In the genomic region with DNA sequence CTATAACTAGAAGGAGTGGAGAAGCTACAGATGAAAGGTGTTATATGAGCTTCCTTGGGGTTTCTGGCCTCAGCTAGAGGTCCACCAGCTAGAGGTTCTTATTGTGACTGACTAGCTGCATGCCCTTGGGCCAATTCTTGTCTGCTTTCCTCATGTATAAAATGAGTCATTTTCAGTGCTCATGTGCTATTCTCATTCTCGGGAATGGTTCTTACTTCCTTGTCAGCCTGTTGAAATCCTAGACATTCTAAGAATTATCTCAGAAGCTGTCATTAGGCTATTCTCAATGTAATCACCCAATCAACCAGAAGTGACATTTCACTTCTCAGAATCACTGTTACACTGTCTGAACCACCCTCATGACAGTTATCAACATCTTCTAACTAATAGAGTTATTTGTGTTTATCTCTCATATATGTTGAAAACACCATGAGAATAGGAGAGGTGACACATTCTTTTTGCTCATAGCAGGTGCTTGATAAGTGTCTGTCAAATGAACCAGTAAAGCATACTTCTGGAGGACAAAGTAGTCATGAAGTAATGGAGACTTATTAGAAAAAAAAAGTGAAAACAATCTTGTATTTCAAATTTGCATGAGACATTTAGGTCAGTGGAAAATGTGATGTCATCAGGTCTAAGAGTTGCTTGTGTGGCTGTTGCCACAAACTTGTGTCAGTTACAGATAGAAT, we compare ENCODE assay signal across 7 cellular contexts.
A peak's percentile ranks its signal among the peaks of the same experiment; 100 is the strongest.
DNase-seq lines count a peak whose midpoint lies in the region; ATAC-seq, FAIRE-seq and TF ChIP-seq lines count a peak whose summit lies in the region.

No MANE protein-coding gene starts in this region.

- peak; percentile 20 for DNase-seq in GM12878 (ENCODE audit: low read depth, low spot score)
- DNase-seq in non-pigmented ciliary epithelial cell (ENCODE audit: low read depth): peak; percentile 64
- no peak for DNase-seq in mesendoderm
- DNase-seq in SKM-1 treated with dmso at 0.1 percent for 144 hours (lab: John Stamatoyannopoulos, UW; ENCODE audit: unreplicated experiment): no peak

- no peak overlapping the region for H2BK5ac ChIP-seq in mesendoderm (ENCODE audit: low read length)

- H3K27me3 ChIP-seq in GM12878 (replicated peaks in 1 of 2; ENCODE audit: control insufficient read depth in 2 of 2, insufficient read depth in 2 of 2, low read length in 1 of 2) (no peaks in the 10 kb centered on the region), mesendoderm (ENCODE audit: insufficient read depth, low read length, poor library complexity) (no peaks in the 10 kb centered on the region)

- H3K9ac ChIP-seq in GM12878 (ENCODE audit: control insufficient read depth, insufficient read depth, low read length): no peak overlapping the region
- no peak overlapping the region for H3K9ac ChIP-seq in mesendoderm (ENCODE audit: low read length)

- TF ChIP-seq RAD21 in Ishikawa (IDR thresholded peaks at IDR 0.05; ENCODE audit: low read depth) (no peak), GM12878 (IDR thresholded peaks at IDR 0.05; ENCODE audit: insufficient read depth, low read depth, low read length) (no peak)

- no peaks in the 10 kb centered on the region for H3K36me3 ChIP-seq in GM12878 (ENCODE audit: control insufficient read depth in 2 of 2, insufficient read depth in 2 of 2, low read length in 1 of 2)
- H3K36me3 ChIP-seq in mesendoderm (ENCODE audit: control insufficient read depth, insufficient read depth, low read length): no peaks in the 10 kb centered on the region

- CTCF ChIA-PET in GM12878 (lab: Yijun Ruan, JAX): interaction anchor here (0.9 kb wide), 1 partner anchor 8 kb away, joined by 3 read pairs; no protein-coding TSS in a partner anchor

- H3K4me3 ChIP-seq in GM12878 (no peak overlapping the region), mesendoderm (ENCODE audit: low read length) (no peak overlapping the region)

- H3K27ac ChIP-seq in GM12878 (ENCODE audit: control insufficient read depth, insufficient read depth) (no peak overlapping the region), mesendoderm (ENCODE audit: low read depth, low read length) (no peak overlapping the region)

- H4K8ac ChIP-seq in mesendoderm (ENCODE audit: low read depth, low read length): no peak overlapping the region

- H2AFZ ChIP-seq in GM12878 (ENCODE audit: control insufficient read depth, low read depth, low read length): no peak overlapping the region

- no peak for TF ChIP-seq CTCF in GM12878 (IDR thresholded peaks at IDR 0.05 in 2 of 3, conservative IDR thresholded peaks at IDR 0.05 in 1 of 3; ENCODE audit: control insufficient read depth in 2 of 3, extremely low read depth in 1 of 3, insufficient read depth in 1 of 3, low read depth in 3 of 3, low read length in 3 of 3)

- H3K18ac ChIP-seq in mesendoderm (ENCODE audit: low read length): no peak overlapping the region

- H4K5ac ChIP-seq in mesendoderm (ENCODE audit: low read length): no peak overlapping the region

- peak; percentile 26 for TF ChIP-seq POLR2A in GM18505 (IDR thresholded peaks at IDR 0.05; ENCODE audit: borderline replicate concordance, extremely low read depth, insufficient read depth, insufficient read length)
- TF ChIP-seq POLR2A in GM12878 (IDR thresholded peaks at IDR 0.05; ENCODE audit: low read depth, low read length): no peak

- in situ Hi-C loops in GM12878 (cut with MboI): no loop called here

- H3K79me2 ChIP-seq in GM12878 (ENCODE audit: control insufficient read depth, insufficient read depth, low read length) (no peaks in the 10 kb centered on the region), mesendoderm (ENCODE audit: control insufficient read depth, insufficient read depth, low read length) (no peaks in the 10 kb centered on the region)

- RAD21 ChIA-PET in GM12878 (lab: Charles Lee; ENCODE audit: unreplicated experiment): interaction anchor here (1.5 to 2.5 kb wide), 2 partner anchors 45 to 122 kb away, joined by 3 to 10 read pairs; a partner anchor contains a TSS

- H3K9me3 ChIP-seq in GM12878 (replicated peaks; ENCODE audit: control insufficient read depth, insufficient read depth, low read length): no peaks in the 10 kb centered on the region

- H3K4me2 ChIP-seq in GM12878 (ENCODE audit: control insufficient read depth, insufficient read depth) (no peak overlapping the region), mesendoderm (ENCODE audit: low read length) (no peak overlapping the region)

- no peaks in the 10 kb centered on the region for H4K20me1 ChIP-seq in GM12878 (ENCODE audit: control insufficient read depth, insufficient read depth)

- H3K4ac ChIP-seq in mesendoderm (ENCODE audit: low read depth, low read length): no peak overlapping the region

- no peaks in the 10 kb centered on the region for H3K79me1 ChIP-seq in mesendoderm (ENCODE audit: low read length)

- H2BK15ac ChIP-seq in mesendoderm (replicated peaks; ENCODE audit: low read depth): no peak overlapping the region

- ATAC-seq in GM18505 (IDR thresholded peaks at IDR 0.05; ENCODE audit: unreplicated experiment) (peak; percentile 79), GM21619 (IDR thresholded peaks at IDR 0.05; ENCODE audit: unreplicated experiment) (peak; percentile 82), GM12878 (peak; percentile 85)

- H3K56ac ChIP-seq in mesendoderm (ENCODE audit: low read length): no peak overlapping the region

- H2BK120ac ChIP-seq in mesendoderm (ENCODE audit: low read depth, low read length): no peak overlapping the region

- H3K4me1 ChIP-seq in GM12878 (ENCODE audit: control insufficient read depth, insufficient read depth, low read length) (no peaks in the 10 kb centered on the region), mesendoderm (ENCODE audit: control insufficient read depth, low read depth, low read length) (no peaks in the 10 kb centered on the region)

- intact Hi-C loops in GM12878 (cut with micrococcal nuclease; ENCODE audit: unreplicated experiment): no loop called here

- POLR2A ChIA-PET in GM12878 (lab: Charles Lee): no interaction called here

- TF ChIP-seq EP300 in Ishikawa (IDR thresholded peaks at IDR 0.05; ENCODE audit: borderline replicate concordance) (no peak), GM12878 (IDR thresholded peaks at IDR 0.05; ENCODE audit: borderline replicate concordance in 1 of 2, control insufficient read depth in 1 of 2, low read depth in 2 of 2, low read length in 2 of 2) (peak; percentile 15 to 34; a peak in 1 of 4 replicates)

- no peak for FAIRE-seq in GM12878 (lab: Jason Lieb, UNC)

- H3K23ac ChIP-seq in mesendoderm (ENCODE audit: low read length): no peak overlapping the region

- BruUV-seq in GM12878 (replicated peaks; lab: Mats Ljungman, UMichigan): no TSS peak

- SMC1A ChIA-PET in GM12878 (lab: Charles Lee; ENCODE audit: uncharacterized antibody, unreplicated experiment): interaction anchor here (0.9 to 1.5 kb wide), 6 partner anchors 13 to 156 kb away, joined by 3 to 6 read pairs (median 3); a partner anchor contains a TSS

- H2AK5ac ChIP-seq in mesendoderm (ENCODE audit: low read length): no peak overlapping the region

- 55% methylated on average over 1 of the region's 1 CpG for WGBS in GM12878 (ENCODE audit: insufficient coverage, insufficient replicate concordance, low lambda C conversion rate, missing lambda C conversion rate)
- no CpG with 5 or more reads among the region's 1 CpG for WGBS in mesendoderm (ENCODE audit: extremely low coverage, insufficient coverage, low lambda C conversion rate)

TF ChIP-seq in Ishikawa, 13 proteins besides CTCF, POLR2A, EP300 and RAD21:
- TF ChIP-seq, protein P1, sequence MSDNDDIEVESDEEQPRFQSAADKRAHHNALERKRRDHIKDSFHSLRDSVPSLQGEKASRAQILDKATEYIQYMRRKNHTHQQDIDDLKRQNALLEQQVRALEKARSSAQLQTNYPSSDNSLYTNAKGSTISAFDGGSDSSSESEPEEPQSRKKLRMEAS (IDR thresholded peaks at IDR 0.05): 0 out of 2 replicates have a peak, but pooled peaks have one; percentile 18
- TF ChIP-seq, protein P2, sequence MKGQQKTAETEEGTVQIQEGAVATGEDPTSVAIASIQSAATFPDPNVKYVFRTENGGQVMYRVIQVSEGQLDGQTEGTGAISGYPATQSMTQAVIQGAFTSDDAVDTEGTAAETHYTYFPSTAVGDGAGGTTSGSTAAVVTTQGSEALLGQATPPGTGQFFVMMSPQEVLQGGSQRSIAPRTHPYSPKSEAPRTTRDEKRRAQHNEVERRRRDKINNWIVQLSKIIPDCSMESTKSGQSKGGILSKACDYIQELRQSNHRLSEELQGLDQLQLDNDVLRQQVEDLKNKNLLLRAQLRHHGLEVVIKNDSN (IDR thresholded peaks at IDR 0.05): no peak

TF ChIP-seq in GM12878, 131 proteins besides CTCF, POLR2A, EP300 and RAD21 (continues in another document):
- TF ChIP-seq MTA2 (IDR thresholded peaks at IDR 0.05; ENCODE audit: low read depth) (peak; percentile 59; the same call in 1 of the 2 replicates), DPF2 (IDR thresholded peaks at IDR 0.05) (0 out of 2 replicates have a peak, but pooled peaks have one; percentile 40), YBX1 (IDR thresholded peaks at IDR 0.05) (no peak), IKZF1 (conservative IDR thresholded peaks at IDR 0.05) (peak; percentile 45)
- TF ChIP-seq, protein P3, sequence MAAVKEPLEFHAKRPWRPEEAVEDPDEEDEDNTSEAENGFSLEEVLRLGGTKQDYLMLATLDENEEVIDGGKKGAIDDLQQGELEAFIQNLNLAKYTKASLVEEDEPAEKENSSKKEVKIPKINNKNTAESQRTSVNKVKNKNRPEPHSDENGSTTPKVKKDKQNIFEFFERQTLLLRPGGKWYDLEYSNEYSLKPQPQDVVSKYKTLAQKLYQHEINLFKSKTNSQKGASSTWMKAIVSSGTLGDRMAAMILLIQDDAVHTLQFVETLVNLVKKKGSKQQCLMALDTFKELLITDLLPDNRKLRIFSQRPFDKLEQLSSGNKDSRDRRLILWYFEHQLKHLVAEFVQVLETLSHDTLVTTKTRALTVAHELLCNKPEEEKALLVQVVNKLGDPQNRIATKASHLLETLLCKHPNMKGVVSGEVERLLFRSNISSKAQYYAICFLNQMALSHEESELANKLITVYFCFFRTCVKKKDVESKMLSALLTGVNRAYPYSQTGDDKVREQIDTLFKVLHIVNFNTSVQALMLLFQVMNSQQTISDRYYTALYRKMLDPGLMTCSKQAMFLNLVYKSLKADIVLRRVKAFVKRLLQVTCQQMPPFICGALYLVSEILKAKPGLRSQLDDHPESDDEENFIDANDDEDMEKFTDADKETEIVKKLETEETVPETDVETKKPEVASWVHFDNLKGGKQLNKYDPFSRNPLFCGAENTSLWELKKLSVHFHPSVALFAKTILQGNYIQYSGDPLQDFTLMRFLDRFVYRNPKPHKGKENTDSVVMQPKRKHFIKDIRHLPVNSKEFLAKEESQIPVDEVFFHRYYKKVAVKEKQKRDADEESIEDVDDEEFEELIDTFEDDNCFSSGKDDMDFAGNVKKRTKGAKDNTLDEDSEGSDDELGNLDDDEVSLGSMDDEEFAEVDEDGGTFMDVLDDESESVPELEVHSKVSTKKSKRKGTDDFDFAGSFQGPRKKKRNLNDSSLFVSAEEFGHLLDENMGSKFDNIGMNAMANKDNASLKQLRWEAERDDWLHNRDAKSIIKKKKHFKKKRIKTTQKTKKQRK (IDR thresholded peaks at IDR 0.05; ENCODE audit: low read depth, low read length): no peak

Comparison
In these comparisons a context has a peak if more than half of its experiments do, and no peak if none do; other contexts are left out.
1. DNase-seq: peak in GM12878 (single experiment) and non-pigmented ciliary epithelial cell (single experiment); none in mesendoderm (single experiment) and SKM-1 treated with dmso at 0.1 percent for 144 hours (single experiment).
2. Peak in every context shown above with its lines, with median percentiles within 50 percentile points of each other: ATAC-seq.